Comparison of ENCODE assay signal across 8 cellular contexts in the genomic region with DNA sequence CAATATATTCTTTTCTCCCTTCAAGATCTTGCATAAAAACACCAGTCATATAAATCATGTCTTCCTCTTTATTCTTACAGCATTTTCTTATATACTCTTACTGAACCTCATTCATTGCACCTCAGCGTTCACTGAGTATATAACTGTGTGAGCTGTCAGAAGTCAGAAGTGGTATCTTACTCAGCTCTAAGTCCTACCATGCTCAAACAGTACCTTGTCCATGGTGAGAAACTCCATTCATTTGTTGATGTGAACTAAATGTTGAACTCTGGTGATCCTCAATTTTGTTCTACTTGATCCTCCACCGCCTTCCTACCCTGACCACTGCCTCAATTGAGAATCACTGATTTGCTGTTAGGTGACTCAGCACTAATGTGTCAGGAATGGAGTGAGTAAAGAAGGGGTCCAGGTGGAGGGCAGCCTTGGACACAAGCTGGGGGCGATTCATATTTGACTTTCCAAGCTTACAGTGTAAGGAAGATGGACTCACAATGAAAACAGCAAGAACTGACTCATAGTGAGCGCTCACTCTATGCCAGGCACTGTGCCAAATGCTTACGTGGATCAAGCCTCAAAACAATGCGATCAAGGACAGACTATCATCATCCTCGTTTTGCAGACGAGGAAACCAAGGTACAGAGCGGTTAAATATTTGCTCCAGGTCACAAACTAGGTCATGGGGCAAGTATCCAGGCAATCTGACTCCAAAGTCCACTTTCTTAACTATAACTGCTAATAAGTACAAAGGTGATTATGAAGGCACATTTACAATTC.
DNase-seq lines count a peak whose midpoint lies in the region; ATAC-seq, FAIRE-seq and TF ChIP-seq lines count a peak whose summit lies in the region.

No MANE protein-coding gene starts in this region.

- no peak for TF ChIP-seq CTCF in fibroblast of pulmonary artery (IDR thresholded peaks at IDR 0.05; ENCODE audit: low read length, missing control alignments)

- peak; percentile 38 for DNase-seq in activated naive CD4-positive, alpha-beta T cell treated with Interleukin-2 at 50 U/mL for 16 hours
- DNase-seq in activated naive CD4-positive, alpha-beta T cell treated with anti-CD3 and anti-CD28 coated beads, Interleukin-2, amount 50 U/mL, for 16 hours = no peak
- DNase-seq in SHP77 treated with DMSO at 0.1 percent for 48 hours (lab: John Stamatoyannopoulos, UW) (peak; percentile 45), fibroblast of pulmonary artery (ENCODE audit: low read depth) (peak; percentile 97), AML-193 (lab: John Stamatoyannopoulos, UW) (no peak), NCI-H82 (lab: John Stamatoyannopoulos, UW) (no peak), HTR-8/SVneo (ENCODE audit: insufficient read length, low spot score) (no peak)
- no peak for DNase-seq in stimulated activated naive CD8-positive, alpha-beta T cell treated with anti-CD3 and anti-CD28 coated beads, Interleukin-15, amount 100 ng/mL, for 72 hours

- peak; percentile 37 for ATAC-seq in stimulated activated naive CD8-positive, alpha-beta T cell treated with anti-CD3 and anti-CD28 coated beads, Interleukin-15, amount 100 ng/mL, for 72 hours

- peak overlapping the region; percentile 1 for H3K4me3 ChIP-seq in fibroblast of pulmonary artery (replicated peaks; ENCODE audit: low read depth, low read length)

- H3K9me3 Mint-ChIP-seq in stimulated activated naive CD8-positive, alpha-beta T cell treated with anti-CD3 and anti-CD28 coated beads, Interleukin-15, amount 100 ng/mL, for 72 hours = no peaks in the 10 kb centered on the region

- no peak overlapping the region for H3K27ac Mint-ChIP-seq in stimulated activated naive CD8-positive, alpha-beta T cell treated with anti-CD3 and anti-CD28 coated beads, Interleukin-15, amount 100 ng/mL, for 72 hours

- peaks cover 28% of the 10 kb centered on the region for H3K4me1 Mint-ChIP-seq in stimulated activated naive CD8-positive, alpha-beta T cell treated with anti-CD3 and anti-CD28 coated beads, Interleukin-15, amount 100 ng/mL, for 72 hours

- FAIRE-seq in HTR-8/SVneo (lab: Jason Lieb, UNC) = no peak

- H3K4me3 Mint-ChIP-seq in stimulated activated naive CD8-positive, alpha-beta T cell treated with anti-CD3 and anti-CD28 coated beads, Interleukin-15, amount 100 ng/mL, for 72 hours = no peak overlapping the region

- no peaks in the 10 kb centered on the region for H3K27me3 Mint-ChIP-seq in stimulated activated naive CD8-positive, alpha-beta T cell treated with anti-CD3 and anti-CD28 coated beads, Interleukin-15, amount 100 ng/mL, for 72 hours

Comparison
In these comparisons a context has a peak if more than half of its experiments do, and no peak if none do; other contexts are left out.
1. DNase-seq: peak in activated naive CD4-positive, alpha-beta T cell treated with Interleukin-2 at 50 U/mL for 16 hours (single experiment), SHP77 treated with DMSO at 0.1 percent for 48 hours (single experiment) and fibroblast of pulmonary artery (single experiment); none in activated naive CD4-positive, alpha-beta T cell treated with anti-CD3 and anti-CD28 coated beads, Interleukin-2, amount 50 U/mL, for 16 hours (single experiment), stimulated activated naive CD8-positive, alpha-beta T cell treated with anti-CD3 and anti-CD28 coated beads, Interleukin-15, amount 100 ng/mL, for 72 hours (0 of 2), AML-193 (0 of 2), NCI-H82 (single experiment) and HTR-8/SVneo (single experiment).